14 cellular contexts compared by ENCODE assay signal in the genomic region with DNA sequence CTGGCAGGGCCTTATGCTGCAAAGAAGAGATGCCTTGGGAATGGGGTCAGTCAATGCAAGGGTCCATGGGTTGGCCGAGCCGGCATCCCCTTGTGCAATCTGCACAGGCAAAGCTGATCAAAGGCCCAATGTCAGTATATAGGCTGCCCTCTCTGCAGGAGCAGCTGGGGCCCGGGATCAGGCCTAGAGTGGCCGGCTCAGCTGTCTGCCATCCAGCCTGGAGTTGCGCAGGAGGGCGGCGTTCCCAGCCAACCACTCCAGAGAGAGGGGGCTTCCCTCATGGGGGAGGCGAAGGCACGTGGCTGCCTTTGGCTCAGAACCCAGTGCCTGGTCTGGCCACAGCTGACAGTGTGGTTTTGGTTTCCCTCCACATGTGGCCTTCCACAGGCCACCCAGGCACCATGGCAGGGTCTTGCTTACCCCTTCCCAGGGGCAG. TPM values are rescaled to one million over a fixed set of nuclear protein-coding genes. Genes with fewer than 3 reads are reported as not detected.
DNase-seq lines count a peak whose midpoint lies in the region; ATAC-seq, FAIRE-seq and TF ChIP-seq lines count a peak whose summit lies in the region.
"Had no signal": no experiment of that assay in that cellular context is flagged by ENCODE, and none has a peak within 500 bp of the region (broad histone marks: within the 10 kb centered on the region; RNA-seq: fewer than 3 reads in every experiment).

No MANE protein-coding gene starts in this region.

- H3K4me1 Mint-ChIP-seq in CD4-positive, CD25-positive, alpha-beta regulatory T cell, result peaks cover 6 to 76% (median 45%) of the 10 kb centered on the region in 4 donors
- peaks cover 48% of the 10 kb centered on the region for H3K4me1 Mint-ChIP-seq in activated T-helper 2 cell treated with anti-CD3 and anti-CD28 coated beads, Interferon-gamma antibody, Interleukin-2, Interleukin-4, amounts not matched to agents 10 μg/mL and 5 μg/mL and 100 μg/mL, durations not matched to agents 14 hours and 24 hours and 36 hours (ENCODE audit: low read depth)
- H3K4me1 Mint-ChIP-seq in natural killer cell (peaks cover 71 to 82% of the 10 kb centered on the region in 2 donors), neural progenitor cell (peaks cover 31% of the 10 kb centered on the region)

- H3K9ac ChIP-seq in neural progenitor cell, result no peak overlapping the region

- H3K4me3 ChIP-seq in CD4-positive, CD25-positive, alpha-beta regulatory T cell (ENCODE audit: low read depth, low read length), result peak overlapping the region; percentile 98
- no peak overlapping the region for H3K4me3 ChIP-seq in neural progenitor cell
- H3K4me3 ChIP-seq: adrenal gland, HAP-1 had no signal

- H3K36me3 ChIP-seq in CD4-positive, CD25-positive, alpha-beta regulatory T cell (ENCODE audit: control insufficient read depth, insufficient read depth, low read length), result peaks cover 38% of the 10 kb centered on the region
- no peaks in the 10 kb centered on the region for H3K36me3 ChIP-seq in neural progenitor cell
- H3K36me3 ChIP-seq: adrenal gland, HAP-1 had no signal

- FAIRE-seq in GM12891 (lab: Jason Lieb, UNC), result peak; percentile 9
- FAIRE-seq: islet of Langerhans had no signal

- ATAC-seq in CD4-positive, CD25-positive, alpha-beta regulatory T cell (ENCODE audit: low read depth in 2 of 2), result no peak
- ATAC-seq in natural killer cell (no peak), HG02885 (IDR thresholded peaks at IDR 0.05; ENCODE audit: poor library complexity, unreplicated experiment) (no peak), GM18868 (IDR thresholded peaks at IDR 0.05; ENCODE audit: unreplicated experiment) (no peak)

- no peak overlapping the region for H3K4me2 ChIP-seq in neural progenitor cell

- H3K27ac ChIP-seq in CD4-positive, CD25-positive, alpha-beta regulatory T cell (ENCODE audit: insufficient read depth, low read length, poor library complexity, severe bottlenecking), result peak overlapping the region; percentile 85
- no peak overlapping the region for H3K27ac ChIP-seq in neural progenitor cell
- H3K27ac ChIP-seq: adrenal gland had no signal

- H3K36me3 Mint-ChIP-seq in CD4-positive, CD25-positive, alpha-beta regulatory T cell, result peaks cover 22% of the 10 kb centered on the region
- H3K36me3 Mint-ChIP-seq in activated T-helper 2 cell treated with anti-CD3 and anti-CD28 coated beads, Interferon-gamma antibody, Interleukin-2, Interleukin-4, amounts not matched to agents 10 μg/mL and 5 μg/mL and 100 μg/mL, durations not matched to agents 14 hours and 24 hours and 36 hours (ENCODE audit: low read depth), result peaks cover 54% of the 10 kb centered on the region
- H3K36me3 Mint-ChIP-seq in natural killer cell, result no peaks in the 10 kb centered on the region
- H3K36me3 Mint-ChIP-seq in neural progenitor cell, result no peaks in the 10 kb centered on the region

- no peaks in the 10 kb centered on the region for H3K27me3 Mint-ChIP-seq in CD4-positive, CD25-positive, alpha-beta regulatory T cell
- no peaks in the 10 kb centered on the region for H3K27me3 Mint-ChIP-seq in activated T-helper 2 cell treated with anti-CD3 and anti-CD28 coated beads, Interferon-gamma antibody, Interleukin-2, Interleukin-4, amounts not matched to agents 10 μg/mL and 5 μg/mL and 100 μg/mL, durations not matched to agents 14 hours and 24 hours and 36 hours (ENCODE audit: low read depth)
- no peaks in the 10 kb centered on the region for H3K27me3 Mint-ChIP-seq in natural killer cell (ENCODE audit: low read depth in 2 of 2)
- peaks cover 3% of the 10 kb centered on the region for H3K27me3 Mint-ChIP-seq in neural progenitor cell (ENCODE audit: insufficient read depth, low read depth)

- TF ChIP-seq CTCF in natural killer cell (IDR thresholded peaks at IDR 0.05) (no peak), neural progenitor cell (IDR thresholded peaks at IDR 0.05) (no peak)

- H4K20me1 ChIP-seq in neural progenitor cell (ENCODE audit: low read depth), result no peaks in the 10 kb centered on the region

- no peaks in the 10 kb centered on the region for H3K9me3 Mint-ChIP-seq in CD4-positive, CD25-positive, alpha-beta regulatory T cell
- no peaks in the 10 kb centered on the region for H3K9me3 Mint-ChIP-seq in activated T-helper 2 cell treated with anti-CD3 and anti-CD28 coated beads, Interferon-gamma antibody, Interleukin-2, Interleukin-4, amounts not matched to agents 10 μg/mL and 5 μg/mL and 100 μg/mL, durations not matched to agents 14 hours and 24 hours and 36 hours
- H3K9me3 Mint-ChIP-seq in natural killer cell (no peaks in the 10 kb centered on the region), neural progenitor cell (no peaks in the 10 kb centered on the region)

- peak overlapping the region; percentile 87 to 97 (median 96) for H3K4me3 Mint-ChIP-seq in CD4-positive, CD25-positive, alpha-beta regulatory T cell
- peak overlapping the region; percentile 91 for H3K4me3 Mint-ChIP-seq in activated T-helper 2 cell treated with anti-CD3 and anti-CD28 coated beads, Interferon-gamma antibody, Interleukin-2, Interleukin-4, amounts not matched to agents 10 μg/mL and 5 μg/mL and 100 μg/mL, durations not matched to agents 14 hours and 24 hours and 36 hours (ENCODE audit: low read depth)
- H3K4me3 Mint-ChIP-seq in natural killer cell (peak overlapping the region; percentile 89), neural progenitor cell (no peak overlapping the region)

- peaks cover 80% of the 10 kb centered on the region for H3K4me1 ChIP-seq in CD4-positive, CD25-positive, alpha-beta regulatory T cell (ENCODE audit: control insufficient read depth, insufficient read depth, low read length, poor library complexity, severe bottlenecking)
- H3K4me1 ChIP-seq in neural progenitor cell, result peaks cover 13% of the 10 kb centered on the region
- H3K4me1 ChIP-seq: adrenal gland, HAP-1 had no signal

- H3K27ac Mint-ChIP-seq in CD4-positive, CD25-positive, alpha-beta regulatory T cell, result peak overlapping the region; percentile 95 to 97 (median 96)
- H3K27ac Mint-ChIP-seq in activated T-helper 2 cell treated with anti-CD3 and anti-CD28 coated beads, Interferon-gamma antibody, Interleukin-2, Interleukin-4, amounts not matched to agents 10 μg/mL and 5 μg/mL and 100 μg/mL, durations not matched to agents 14 hours and 24 hours and 36 hours, result no peak overlapping the region
- H3K27ac Mint-ChIP-seq in natural killer cell (peak overlapping the region; percentile 90 to 92), neural progenitor cell (no peak overlapping the region)

- no peak for DNase-seq in CD4-positive, CD25-positive, alpha-beta regulatory T cell
- DNase-seq in GM12891 (ENCODE audit: insufficient read length, low spot score) (no peak), natural killer cell (no peak), neural progenitor cell (ENCODE audit: low spot score) (no peak), NCI-H187 (lab: John Stamatoyannopoulos, UW) (no peak)
- DNase-seq in activated T-helper 2 cell treated with anti-CD3 and anti-CD28 coated beads, Interferon-gamma antibody, Interleukin-2, Interleukin-4, amounts not matched to agents 10 μg/mL and 5 μg/mL and 100 μg/mL, durations not matched to agents 14 hours and 24 hours and 36 hours (ENCODE audit: low spot score), result no peak
- DNase-seq: activated CD4-positive, CD25-positive, alpha-beta regulatory T cell; cortex of kidney; NCI-H1417 treated with DMSO at 0.1 percent for 48 hours had no signal

- no peak overlapping the region for H2AFZ ChIP-seq in neural progenitor cell (replicated peaks)

- H3K27me3 ChIP-seq in CD4-positive, CD25-positive, alpha-beta regulatory T cell (ENCODE audit: control insufficient read depth, insufficient read depth, low read length), result no peaks in the 10 kb centered on the region
- H3K27me3 ChIP-seq in neural progenitor cell, result no peaks in the 10 kb centered on the region
- H3K27me3 ChIP-seq: adrenal gland had no signal

- H3F3A ChIP-seq in neural progenitor cell (ENCODE audit: low read depth), result no peaks in the 10 kb centered on the region

- H3K9me3 ChIP-seq in CD4-positive, CD25-positive, alpha-beta regulatory T cell (ENCODE audit: control insufficient read depth in 2 of 2, low read length in 2 of 2), result no peaks in the 10 kb centered on the region
- H3K9me3 ChIP-seq in neural progenitor cell (ENCODE audit: low read depth), result no peaks in the 10 kb centered on the region
- H3K9me3 ChIP-seq: adrenal gland, HAP-1 had no signal

- intact Hi-C loops in activated T-helper 2 cell treated with anti-CD3 and anti-CD28 coated beads, Interferon-gamma antibody, Interleukin-2, Interleukin-4, amounts not matched to agents 10 μg/mL and 5 μg/mL and 100 μg/mL, durations not matched to agents 14 hours and 24 hours and 36 hours (cut with micrococcal nuclease), result loop anchor here (5.0 to 10.0 kb wide), 3 partner anchors 169 to 367 kb away; a partner anchor contains a TSS
- intact Hi-C loops in natural killer cell (cut with micrococcal nuclease), result loop anchor here (5.0 kb wide), 3 partner anchors 38 to 188 kb away; a partner anchor contains a TSS

- TF ChIP-seq POLR2A in GM12891 (IDR thresholded peaks at IDR 0.05; ENCODE audit: low read depth, low read length), result no peak

- no peaks in the 10 kb centered on the region for H3K79me2 ChIP-seq in neural progenitor cell (ENCODE audit: low read depth)

TF ChIP-seq in GM12891, 5 proteins besides CTCF, POLR2A, EP300 and RAD21 (continues in another document):
- TF ChIP-seq TAF1 (IDR thresholded peaks at IDR 0.05; ENCODE audit: low read depth, low read length), result no peak

RNA-seq across cellular contexts. Expression of a gene that starts 3.9 kb away (rescaled TPM):
- 278 TPM for total RNA-seq in CD4-positive, CD25-positive, alpha-beta regulatory T cell
- 10 to 100 TPM; 56.9 to 79.8 (median 69.0) TPM for polyA plus RNA-seq in CD4-positive, CD25-positive, alpha-beta regulatory T cell
- 62.2 TPM for polyA plus RNA-seq in GM12891 (2012; ENCODE audit: low read depth, missing spikeins)
- 58.5 and 62.3 TPM in 2 replicates for total RNA-seq in activated T-helper 2 cell treated with anti-CD3 and anti-CD28 coated beads, Interferon-gamma antibody, Interleukin-2, Interleukin-4, amounts not matched to agents 10 μg/mL and 5 μg/mL and 100 μg/mL, durations not matched to agents 14 hours and 24 hours and 36 hours
- total RNA-seq in natural killer cell (100 to 1,000 TPM; 385 to 498 (median 497) TPM), neural progenitor cell (ENCODE audit: low replicate concordance) (2.9 and 4.2 TPM in 2 replicates)

RNA-seq across cellular contexts. Expression of a gene that starts 31.5 kb away (rescaled TPM):
- total RNA-seq in CD4-positive, CD25-positive, alpha-beta regulatory T cell, result not detected
- not detected for polyA plus RNA-seq in CD4-positive, CD25-positive, alpha-beta regulatory T cell
- polyA plus RNA-seq in GM12891 (2012; ENCODE audit: low read depth, missing spikeins), result not detected
- not detected in 2 replicates for total RNA-seq in activated T-helper 2 cell treated with anti-CD3 and anti-CD28 coated beads, Interferon-gamma antibody, Interleukin-2, Interleukin-4, amounts not matched to agents 10 μg/mL and 5 μg/mL and 100 μg/mL, durations not matched to agents 14 hours and 24 hours and 36 hours
- total RNA-seq in natural killer cell (not detected), neural progenitor cell (ENCODE audit: low replicate concordance) (not detected in 2 replicates)
- total RNA-seq: adrenal gland had no signal
- polyA plus RNA-seq: adrenal gland had no signal

RNA-seq across cellular contexts. Expression of a gene that starts 50.9 kb away (rescaled TPM):
- not detected for total RNA-seq in CD4-positive, CD25-positive, alpha-beta regulatory T cell
- polyA plus RNA-seq in CD4-positive, CD25-positive, alpha-beta regulatory T cell, result under 1 TPM in 1 of 4 donors, not detected in 3; 0.21 TPM
- polyA plus RNA-seq in GM12891 (2012; ENCODE audit: low read depth, missing spikeins), result 0.44 TPM
- 1.7 and 2.5 TPM in 2 replicates for total RNA-seq in activated T-helper 2 cell treated with anti-CD3 and anti-CD28 coated beads, Interferon-gamma antibody, Interleukin-2, Interleukin-4, amounts not matched to agents 10 μg/mL and 5 μg/mL and 100 μg/mL, durations not matched to agents 14 hours and 24 hours and 36 hours
- total RNA-seq in natural killer cell (not detected), neural progenitor cell (ENCODE audit: low replicate concordance) (3.2 and 4.3 TPM in 2 replicates)

Comparison
In these comparisons a context has a peak if more than half of its experiments do, and no peak if none do; other contexts are left out.
1. H3K27ac Mint-ChIP-seq: peak in CD4-positive, CD25-positive, alpha-beta regulatory T cell (3 of 3) and natural killer cell (2 of 2); none in activated T-helper 2 cell treated with anti-CD3 and anti-CD28 coated beads, Interferon-gamma antibody, Interleukin-2, Interleukin-4, amounts not matched to agents 10 μg/mL and 5 μg/mL and 100 μg/mL, durations not matched to agents 14 hours and 24 hours and 36 hours (single experiment) and neural progenitor cell (single experiment).
2. RNA of a gene that starts 3.9 kb away (total RNA-seq): 385 to 498 TPM in natural killer cell, 278 TPM in CD4-positive, CD25-positive, alpha-beta regulatory T cell (single experiment) and 58.5 to 62.3 TPM in activated T-helper 2 cell treated with anti-CD3 and anti-CD28 coated beads, Interferon-gamma antibody, Interleukin-2, Interleukin-4, amounts not matched to agents 10 μg/mL and 5 μg/mL and 100 μg/mL, durations not matched to agents 14 hours and 24 hours and 36 hours; 2.9 to 4.2 TPM in neural progenitor cell; every median in the first group is over 10 times any median in the second.